23 cellular contexts compared by ENCODE assay signal in the genomic region with DNA sequence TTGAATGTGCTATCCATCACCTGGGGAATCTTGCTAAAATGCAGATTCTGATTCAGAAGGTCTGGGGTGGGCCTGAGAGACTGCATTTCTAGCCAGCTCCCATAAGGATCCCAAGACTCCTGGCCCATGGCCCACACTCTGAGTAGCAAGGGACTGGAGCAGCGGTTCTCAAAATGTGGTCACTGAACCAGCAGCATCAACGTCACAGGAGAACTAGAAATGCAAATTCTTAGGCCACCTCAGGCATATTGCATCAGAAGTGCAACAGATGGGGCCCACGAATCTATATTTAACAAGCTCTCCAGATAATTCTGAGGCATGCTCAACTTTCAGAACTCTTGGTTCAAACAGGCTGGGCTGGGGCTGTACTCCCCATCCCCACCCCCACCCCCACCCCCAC.
A peak's percentile ranks its signal among the peaks of the same experiment; 100 is the strongest.
DNase-seq lines count a peak whose midpoint lies in the region; ATAC-seq and TF ChIP-seq lines count a peak whose summit lies in the region.
"Had no signal": no experiment of that assay in that cellular context is flagged by ENCODE, and none has a peak within 500 bp of the region (broad histone marks: within the 10 kb centered on the region; RNA-seq: fewer than 3 reads in every experiment).

No MANE protein-coding gene starts in this region.

- no peak overlapping the region for H3K27ac ChIP-seq in GM23338 (ENCODE audit: low read depth)
- H3K27ac ChIP-seq in OCI-LY3 (ENCODE audit: low read length): no peak overlapping the region
- H3K27ac ChIP-seq in upper lobe of right lung: no peak overlapping the region
- H3K27ac ChIP-seq: Peyer's patch, SJSA1 had no signal

- no peaks in the 10 kb centered on the region for H3K27me3 ChIP-seq in GM23338 (ENCODE audit: insufficient read depth)
- no peaks in the 10 kb centered on the region; the same call in 1 of the 2 replicates for H3K27me3 ChIP-seq in OCI-LY3 (ENCODE audit: low read depth, low read length)
- H3K27me3 ChIP-seq in upper lobe of right lung: no peaks in the 10 kb centered on the region
- H3K27me3 ChIP-seq: Peyer's patch, SJSA1 had no signal

- H3K9me3 ChIP-seq in OCI-LY3 (ENCODE audit: insufficient read depth, low read length) (no peaks in the 10 kb centered on the region), upper lobe of right lung (no peaks in the 10 kb centered on the region)
- H3K9me3 ChIP-seq: Peyer's patch, SJSA1 had no signal

- no peak overlapping the region; the same call in 1 of the 2 replicates for H3K27ac Mint-ChIP-seq in GM23338
- H3K27ac Mint-ChIP-seq: CD8-positive, alpha-beta T cell; H9; HFFc6; IgD-negative memory B cell had no signal

- H3K27me3 Mint-ChIP-seq in GM23338 (ENCODE audit: insufficient read depth, low read depth, poor library complexity): peaks cover 6% of the 10 kb centered on the region
- H3K27me3 Mint-ChIP-seq: IgD-negative memory B cell had no signal

- H3K4me3 Mint-ChIP-seq in GM23338: no peak overlapping the region
- H3K4me3 Mint-ChIP-seq: CD8-positive, alpha-beta T cell; H9; HFFc6; IgD-negative memory B cell had no signal

- no peaks in the 10 kb centered on the region for H3K36me3 Mint-ChIP-seq in GM23338 (ENCODE audit: low read depth)
- H3K36me3 Mint-ChIP-seq: CD8-positive, alpha-beta T cell; IgD-negative memory B cell had no signal

- DNase-seq in GM12865 (ENCODE audit: low read depth) (peak; percentile 4), GM23338 (ENCODE audit: low spot score) (no peak), NAMALWA (ENCODE audit: low spot score) (peak; percentile 59), upper lobe of right lung (no peak), NCI-H1092 (lab: John Stamatoyannopoulos, UW) (no peak)
- no peak for DNase-seq in activated CD4-positive, alpha-beta T cell treated with anti-CD3 and anti-CD28 coated beads for 48 hours
- DNase-seq: AML-193; C1 segment of cervical spinal cord; CD8-positive, alpha-beta T cell; DND-41; H9; HFFc6; NCI-H1105; NCI-H146; NCI-H2029; NCI-H2227 treated with DMSO at 0.1 percent for 48 hours; NCI-H510A; Peyer's patch; T-helper 1 cell had no signal

- no peaks in the 10 kb centered on the region for H3K79me2 ChIP-seq in GM23338 (replicated peaks; ENCODE audit: insufficient read depth)
- no peaks in the 10 kb centered on the region for H3K79me2 ChIP-seq in OCI-LY3 (ENCODE audit: low read length)

- H3K9me2 ChIP-seq in GM23338 (ENCODE audit: insufficient read depth): no peaks in the 10 kb centered on the region

- no peaks in the 10 kb centered on the region for H3F3A ChIP-seq in GM23338 (replicated peaks; ENCODE audit: low read depth)

- H3K9me3 Mint-ChIP-seq in GM23338: no peaks in the 10 kb centered on the region
- H3K9me3 Mint-ChIP-seq: CD8-positive, alpha-beta T cell; H9; HFFc6; IgD-negative memory B cell had no signal

- no peak overlapping the region for H3K9ac ChIP-seq in OCI-LY3 (ENCODE audit: low read length)

- TF ChIP-seq CTCF in GM12865 (IDR thresholded peaks at IDR 0.05; ENCODE audit: insufficient read depth, low read depth, low read length, missing control alignments) (no peak), GM23338 (conservative IDR thresholded peaks at IDR 0.05; ENCODE audit: low read depth in 2 of 2) (no peak), OCI-LY3 (IDR thresholded peaks at IDR 0.05; ENCODE audit: low read depth, low read length) (no peak), upper lobe of right lung (IDR thresholded peaks at IDR 0.05) (no peak)

- H3K4me3 ChIP-seq in GM12865 (ENCODE audit: low read depth, low read length) (no peak overlapping the region), GM23338 (no peak overlapping the region), OCI-LY3 (ENCODE audit: low read length) (peak overlapping the region; percentile 6; the same call in 1 of the 2 replicates), upper lobe of right lung (no peak overlapping the region)
- H3K4me3 ChIP-seq: Peyer's patch, SJSA1 had no signal

- H3K4me2 ChIP-seq in GM23338 (no peak overlapping the region), OCI-LY3 (ENCODE audit: low read length) (peak overlapping the region; percentile 55)

- peaks cover 27% of the 10 kb centered on the region for H3K4me1 Mint-ChIP-seq in GM23338

- intact Hi-C loops in upper lobe of right lung (cut with DNase I): no loop called here

- H2AFZ ChIP-seq in GM23338 (0 out of 2 replicates have a peak overlapping the region, but pooled peaks have one; percentile 52), OCI-LY3 (ENCODE audit: low read depth, low read length) (no peak overlapping the region)

- H3K4me1 ChIP-seq in GM23338 (ENCODE audit: insufficient read depth): peaks cover 26% of the 10 kb centered on the region
- peaks cover 42% of the 10 kb centered on the region for H3K4me1 ChIP-seq in OCI-LY3 (ENCODE audit: low read length)
- H3K4me1 ChIP-seq in upper lobe of right lung: no peaks in the 10 kb centered on the region
- H3K4me1 ChIP-seq: Peyer's patch, SJSA1 had no signal

- H4K20me1 ChIP-seq in GM23338 (replicated peaks; ENCODE audit: insufficient read depth) (no peaks in the 10 kb centered on the region), OCI-LY3 (ENCODE audit: insufficient read depth, low read length) (no peaks in the 10 kb centered on the region)

- H3K36me3 ChIP-seq in GM23338 (ENCODE audit: insufficient read depth) (no peaks in the 10 kb centered on the region), OCI-LY3 (replicated peaks; ENCODE audit: low read depth, low read length) (no peaks in the 10 kb centered on the region), upper lobe of right lung (no peaks in the 10 kb centered on the region)
- H3K36me3 ChIP-seq: Peyer's patch, SJSA1 had no signal

- ATAC-seq in GM23338: no peak
- ATAC-seq in HG03439 (IDR thresholded peaks at IDR 0.05; ENCODE audit: unreplicated experiment): no peak
- no peak for ATAC-seq in upper lobe of right lung
- ATAC-seq: CD8-positive, alpha-beta T cell had no signal

TF ChIP-seq in GM23338, 12 proteins besides CTCF, POLR2A, EP300 and RAD21 (continues in another document):
- TF ChIP-seq, protein P1, sequence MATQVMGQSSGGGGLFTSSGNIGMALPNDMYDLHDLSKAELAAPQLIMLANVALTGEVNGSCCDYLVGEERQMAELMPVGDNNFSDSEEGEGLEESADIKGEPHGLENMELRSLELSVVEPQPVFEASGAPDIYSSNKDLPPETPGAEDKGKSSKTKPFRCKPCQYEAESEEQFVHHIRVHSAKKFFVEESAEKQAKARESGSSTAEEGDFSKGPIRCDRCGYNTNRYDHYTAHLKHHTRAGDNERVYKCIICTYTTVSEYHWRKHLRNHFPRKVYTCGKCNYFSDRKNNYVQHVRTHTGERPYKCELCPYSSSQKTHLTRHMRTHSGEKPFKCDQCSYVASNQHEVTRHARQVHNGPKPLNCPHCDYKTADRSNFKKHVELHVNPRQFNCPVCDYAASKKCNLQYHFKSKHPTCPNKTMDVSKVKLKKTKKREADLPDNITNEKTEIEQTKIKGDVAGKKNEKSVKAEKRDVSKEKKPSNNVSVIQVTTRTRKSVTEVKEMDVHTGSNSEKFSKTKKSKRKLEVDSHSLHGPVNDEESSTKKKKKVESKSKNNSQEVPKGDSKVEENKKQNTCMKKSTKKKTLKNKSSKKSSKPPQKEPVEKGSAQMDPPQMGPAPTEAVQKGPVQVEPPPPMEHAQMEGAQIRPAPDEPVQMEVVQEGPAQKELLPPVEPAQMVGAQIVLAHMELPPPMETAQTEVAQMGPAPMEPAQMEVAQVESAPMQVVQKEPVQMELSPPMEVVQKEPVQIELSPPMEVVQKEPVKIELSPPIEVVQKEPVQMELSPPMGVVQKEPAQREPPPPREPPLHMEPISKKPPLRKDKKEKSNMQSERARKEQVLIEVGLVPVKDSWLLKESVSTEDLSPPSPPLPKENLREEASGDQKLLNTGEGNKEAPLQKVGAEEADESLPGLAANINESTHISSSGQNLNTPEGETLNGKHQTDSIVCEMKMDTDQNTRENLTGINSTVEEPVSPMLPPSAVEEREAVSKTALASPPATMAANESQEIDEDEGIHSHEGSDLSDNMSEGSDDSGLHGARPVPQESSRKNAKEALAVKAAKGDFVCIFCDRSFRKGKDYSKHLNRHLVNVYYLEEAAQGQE (IDR thresholded peaks at IDR 0.05; ENCODE audit: unreplicated experiment): no peak
- TF ChIP-seq EZH2phosphoT487 (IDR thresholded peaks at IDR 0.05; ENCODE audit: unreplicated experiment) (no peak), POLR2AphosphoS5 (IDR thresholded peaks at IDR 0.05; ENCODE audit: low read depth) (no peak), JUNB (IDR thresholded peaks at IDR 0.05; ENCODE audit: unreplicated experiment) (no peak), STAT1 (IDR thresholded peaks at IDR 0.05; ENCODE audit: unreplicated experiment) (no peak)
- TF ChIP-seq, protein P2, sequence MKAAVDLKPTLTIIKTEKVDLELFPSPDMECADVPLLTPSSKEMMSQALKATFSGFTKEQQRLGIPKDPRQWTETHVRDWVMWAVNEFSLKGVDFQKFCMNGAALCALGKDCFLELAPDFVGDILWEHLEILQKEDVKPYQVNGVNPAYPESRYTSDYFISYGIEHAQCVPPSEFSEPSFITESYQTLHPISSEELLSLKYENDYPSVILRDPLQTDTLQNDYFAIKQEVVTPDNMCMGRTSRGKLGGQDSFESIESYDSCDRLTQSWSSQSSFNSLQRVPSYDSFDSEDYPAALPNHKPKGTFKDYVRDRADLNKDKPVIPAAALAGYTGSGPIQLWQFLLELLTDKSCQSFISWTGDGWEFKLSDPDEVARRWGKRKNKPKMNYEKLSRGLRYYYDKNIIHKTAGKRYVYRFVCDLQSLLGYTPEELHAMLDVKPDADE (IDR thresholded peaks at IDR 0.05): no peak

Comparison
In these comparisons a context has a peak if more than half of its experiments do, and no peak if none do; other contexts are left out.
1. DNase-seq: peak in GM12865 (single experiment) and NAMALWA (single experiment); none in GM23338 (single experiment), upper lobe of right lung (single experiment), activated CD4-positive, alpha-beta T cell treated with anti-CD3 and anti-CD28 coated beads for 48 hours (single experiment) and NCI-H1092 (single experiment).